22 cellular contexts compared by ENCODE assay signal in the genomic region with DNA sequence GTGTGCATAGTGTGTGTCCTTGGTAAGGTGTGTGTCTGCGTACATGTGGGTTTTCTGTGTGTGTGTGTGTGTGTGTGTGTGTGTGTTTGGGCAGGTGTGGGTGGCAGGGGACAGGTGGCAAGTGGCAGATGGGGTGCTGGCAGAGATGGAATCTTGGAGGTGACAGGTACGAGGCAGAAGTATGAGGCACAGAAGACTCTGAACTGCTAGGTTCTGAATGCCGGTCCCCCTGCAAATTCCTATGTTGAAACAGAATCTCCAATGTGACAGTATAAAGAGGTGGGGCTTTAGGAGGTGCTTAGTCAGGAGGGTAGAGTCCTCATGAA. TPM values are rescaled to one million over a fixed set of nuclear protein-coding genes. Genes with fewer than 3 reads are reported as not detected.
DNase-seq lines count a peak whose midpoint lies in the region; ATAC-seq, FAIRE-seq and TF ChIP-seq lines count a peak whose summit lies in the region.
"Had no signal": no experiment of that assay in that cellular context is flagged by ENCODE, and none has a peak within 500 bp of the region (broad histone marks: within the 10 kb centered on the region; RNA-seq: fewer than 3 reads in every experiment).

No MANE protein-coding gene starts in this region.

- H3K4me1 ChIP-seq in pancreas = no peaks in the 10 kb centered on the region
- H3K4me1 ChIP-seq: A549 had no signal

- peak; percentile 2 to 5 for DNase-seq in activated T-cell treated with anti-CD3 and anti-CD28 coated beads, Interleukin-2, amount 50 U/mL, for 48 hours
- no peak for DNase-seq in activated T-cell treated with anti-CD3 and anti-CD28 coated beads for 4 hours
- peak; percentile 38 for DNase-seq in coronary artery (ENCODE audit: low spot score)
- peak; percentile 57 for DNase-seq in osteocyte (ENCODE audit: extremely low spot score, unreplicated experiment)
- no peak for DNase-seq in urothelium cell line (ENCODE audit: low spot score)
- DNase-seq in CD1c-positive myeloid dendritic cell (ENCODE audit: extremely low spot score) = no peak
- no peak for DNase-seq in RPMI8226
- no peak for DNase-seq in pancreas
- DNase-seq: AML-193; CD4-positive, alpha-beta memory T cell; DMS153; DMS79; GDM1 had no signal

- H3K4me1 Mint-ChIP-seq in osteocyte (ENCODE audit: unreplicated experiment) = no peaks in the 10 kb centered on the region
- H3K4me1 Mint-ChIP-seq: CD4-positive, alpha-beta memory T cell had no signal

- H3K36me3 ChIP-seq in pancreas = no peaks in the 10 kb centered on the region

- H3K9me3 Mint-ChIP-seq in osteocyte (ENCODE audit: unreplicated experiment) = no peaks in the 10 kb centered on the region
- H3K9me3 Mint-ChIP-seq: CD4-positive, alpha-beta memory T cell; GM23338 had no signal

- 83 to 85% methylated on average over 3 of the region's 3 CpGs for WGBS in pancreas, 2 donors

- H3K4me3 Mint-ChIP-seq in osteocyte (ENCODE audit: unreplicated experiment) = no peak overlapping the region
- H3K4me3 Mint-ChIP-seq: CD4-positive, alpha-beta memory T cell; GM23338 had no signal

- TF ChIP-seq CTCF in coronary artery (IDR thresholded peaks at IDR 0.05) (no peak), osteocyte (IDR thresholded peaks at IDR 0.05) (no peak), pancreas (IDR thresholded peaks at IDR 0.05) (no peak)

- no peak for ATAC-seq in pancreas
- ATAC-seq: A549, GM23338, HCT116, HepG2 had no signal

- no peaks in the 10 kb centered on the region for H3K36me3 Mint-ChIP-seq in osteocyte (ENCODE audit: unreplicated experiment)
- H3K36me3 Mint-ChIP-seq: CD4-positive, alpha-beta memory T cell had no signal

- no peaks in the 10 kb centered on the region for H3K9me3 ChIP-seq in pancreas
- H3K9me3 ChIP-seq: A549 had no signal

- H3K27me3 Mint-ChIP-seq in osteocyte (ENCODE audit: unreplicated experiment) = no peaks in the 10 kb centered on the region

- H3K27me3 ChIP-seq in pancreas = no peaks in the 10 kb centered on the region

- no peak overlapping the region for H3K4me3 ChIP-seq in coronary artery
- H3K4me3 ChIP-seq in pancreas = no peak overlapping the region
- H3K4me3 ChIP-seq: A549, GM23338 had no signal

- no peak overlapping the region for H3K27ac Mint-ChIP-seq in osteocyte (ENCODE audit: unreplicated experiment)
- H3K27ac Mint-ChIP-seq: CD4-positive, alpha-beta memory T cell; GM23338 had no signal

- H3K27ac ChIP-seq in coronary artery (no peak overlapping the region), pancreas (no peak overlapping the region)
- H3K27ac ChIP-seq: 22Rv1, A549, C4-2B had no signal

- FAIRE-seq in urothelium cell line (lab: Jason Lieb, UNC) (peak; percentile 87), pancreas (lab: Jason Lieb, UNC) (no peak)
- FAIRE-seq: A549, GM12892, GM18507, H54, HepG2 had no signal

- intact Hi-C loops in pancreas (cut with DNase I) = no loop called here

RNA-seq across cellular contexts. Expression of gene SRPRB, which starts 29.8 kb away (rescaled TPM):
- total RNA-seq in osteocyte (84.7 and 91.7 TPM in 2 replicates), pancreas (100 to 1,000 TPM in 2 of 6 donors, 10 to 100 TPM in 4; 67.2 to 132 (median 77.1) TPM)
- polyA plus RNA-seq in pancreas = 10 to 100 TPM; 37.0 to 37.1 TPM

Comparison
In these comparisons a context has a peak if more than half of its experiments do, and no peak if none do; other contexts are left out.
1. DNase-seq: peak in activated T-cell treated with anti-CD3 and anti-CD28 coated beads, Interleukin-2, amount 50 U/mL, for 48 hours (2 of 2), coronary artery (single experiment) and osteocyte (single experiment); none in activated T-cell treated with anti-CD3 and anti-CD28 coated beads for 4 hours (single experiment), urothelium cell line (single experiment), CD1c-positive myeloid dendritic cell (single experiment), RPMI8226 (single experiment) and pancreas (0 of 6).